Comparison of ENCODE assay signal across 3 cellular contexts in genomic region chr2:112817082-112817481, GRCh38.
A peak's percentile ranks its signal among the peaks of the same experiment; 100 is the strongest.
TF ChIP-seq lines count a peak whose summit lies in the region.

No MANE protein-coding gene starts in this region.

TF ChIP-seq in IMR-90, 13 proteins besides CTCF, POLR2A, EP300 and RAD21:
- TF ChIP-seq MXI1 (IDR thresholded peaks at IDR 0.05; ENCODE audit: borderline replicate concordance, low read depth, low read length) (no peak), RFX5 (IDR thresholded peaks at IDR 0.05; ENCODE audit: low read depth, low read length) (no peak), USF2 (IDR thresholded peaks at IDR 0.05; ENCODE audit: low read depth, low read length) (no peak), CEBPB (IDR thresholded peaks at IDR 0.05; ENCODE audit: low read depth, low read length) (no peak), NFE2L2 (IDR thresholded peaks at IDR 0.05; ENCODE audit: low read depth, low read length) (no peak), FOS (IDR thresholded peaks at IDR 0.05; ENCODE audit: low read depth, low read length) (no peak), SMC3 (IDR thresholded peaks at IDR 0.05; ENCODE audit: low read depth, low read length) (no peak), BHLHE40 (IDR thresholded peaks at IDR 0.05; ENCODE audit: low read depth, low read length) (no peak), MAFK (IDR thresholded peaks at IDR 0.05; ENCODE audit: low read depth, low read length) (no peak), ELK1 (IDR thresholded peaks at IDR 0.05; ENCODE audit: borderline replicate concordance, low read depth, low read length) (no peak), RCOR1 (IDR thresholded peaks at IDR 0.05; ENCODE audit: insufficient replicate concordance, low read length) (no peak), MAZ (IDR thresholded peaks at IDR 0.05; ENCODE audit: borderline replicate concordance, low read depth, low read length) (no peak), CHD1 (IDR thresholded peaks at IDR 0.05; ENCODE audit: low read depth, low read length) (no peak)

TF ChIP-seq in liver, 16 proteins besides CTCF, POLR2A, EP300 and RAD21:
- TF ChIP-seq SP1 (IDR thresholded peaks at IDR 0.05) (no peak), HNF4A (conservative IDR thresholded peaks at IDR 0.05) (peak in 1 of 2 donors; percentile 6), TAF1 (conservative IDR thresholded peaks at IDR 0.05) (no peak), RXRA (IDR thresholded peaks at IDR 0.05) (no peak), FOXA1 (IDR thresholded peaks at IDR 0.05) (no peak), EGR1 (IDR thresholded peaks at IDR 0.05; ENCODE audit: low read depth in 2 of 2) (no peak)
- TF ChIP-seq, protein P1, sequence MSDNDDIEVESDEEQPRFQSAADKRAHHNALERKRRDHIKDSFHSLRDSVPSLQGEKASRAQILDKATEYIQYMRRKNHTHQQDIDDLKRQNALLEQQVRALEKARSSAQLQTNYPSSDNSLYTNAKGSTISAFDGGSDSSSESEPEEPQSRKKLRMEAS (IDR thresholded peaks at IDR 0.05) = no peak

TF ChIP-seq in SK-N-SH, 30 proteins besides CTCF, POLR2A, EP300 and RAD21:
- TF ChIP-seq, protein P2, sequence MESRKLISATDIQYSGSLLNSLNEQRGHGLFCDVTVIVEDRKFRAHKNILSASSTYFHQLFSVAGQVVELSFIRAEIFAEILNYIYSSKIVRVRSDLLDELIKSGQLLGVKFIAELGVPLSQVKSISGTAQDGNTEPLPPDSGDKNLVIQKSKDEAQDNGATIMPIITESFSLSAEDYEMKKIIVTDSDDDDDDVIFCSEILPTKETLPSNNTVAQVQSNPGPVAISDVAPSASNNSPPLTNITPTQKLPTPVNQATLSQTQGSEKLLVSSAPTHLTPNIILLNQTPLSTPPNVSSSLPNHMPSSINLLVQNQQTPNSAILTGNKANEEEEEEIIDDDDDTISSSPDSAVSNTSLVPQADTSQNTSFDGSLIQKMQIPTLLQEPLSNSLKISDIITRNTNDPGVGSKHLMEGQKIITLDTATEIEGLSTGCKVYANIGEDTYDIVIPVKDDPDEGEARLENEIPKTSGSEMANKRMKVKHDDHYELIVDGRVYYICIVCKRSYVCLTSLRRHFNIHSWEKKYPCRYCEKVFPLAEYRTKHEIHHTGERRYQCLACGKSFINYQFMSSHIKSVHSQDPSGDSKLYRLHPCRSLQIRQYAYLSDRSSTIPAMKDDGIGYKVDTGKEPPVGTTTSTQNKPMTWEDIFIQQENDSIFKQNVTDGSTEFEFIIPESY (IDR thresholded peaks at IDR 0.05; ENCODE audit: borderline replicate concordance, low read depth) = no peak
- no peak for TF ChIP-seq TAF1 (IDR thresholded peaks at IDR 0.05; ENCODE audit: borderline replicate concordance, low read depth, low read length)
- TF ChIP-seq FOXM1 (IDR thresholded peaks at IDR 0.05; ENCODE audit: low read depth) = no peak
- TF ChIP-seq, protein P1 (IDR thresholded peaks at IDR 0.05; ENCODE audit: low read depth) = no peak
- no peak for TF ChIP-seq PBX3 (IDR thresholded peaks at IDR 0.05)
- no peak for TF ChIP-seq ELF1 (IDR thresholded peaks at IDR 0.05)
- TF ChIP-seq TCF12 (IDR thresholded peaks at IDR 0.05) = no peak
